In the genomic region with DNA sequence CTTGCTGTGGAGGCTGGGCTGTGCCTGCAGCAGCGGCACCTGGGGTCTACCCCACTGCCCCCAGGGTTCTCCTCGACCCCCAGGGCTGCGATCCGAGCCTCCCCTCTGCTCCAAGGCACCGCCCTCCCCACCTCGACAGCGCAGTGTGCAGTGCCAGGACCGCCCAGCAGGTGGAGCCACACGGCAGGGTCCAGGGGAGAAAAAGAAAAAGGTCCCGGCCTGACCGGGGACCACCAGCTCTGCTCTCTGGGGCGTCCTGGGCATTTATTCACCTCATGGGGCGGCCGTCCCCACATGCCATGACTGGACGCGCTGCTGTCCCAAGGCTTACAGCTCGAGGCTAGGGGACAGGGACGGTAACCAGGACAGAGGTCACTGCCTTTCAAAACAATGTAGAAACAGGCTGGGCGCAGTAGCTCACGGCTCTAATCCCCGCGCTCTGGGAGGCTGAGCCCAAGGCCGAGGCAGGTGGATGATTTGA, we compare ENCODE assay signal across 8 cellular contexts.
DNase-seq lines count a peak whose midpoint lies in the region; ATAC-seq, FAIRE-seq and TF ChIP-seq lines count a peak whose summit lies in the region.

No MANE protein-coding gene starts in this region.

- no peaks in the 10 kb centered on the region for H3K9me2 ChIP-seq in Loucy (replicated peaks; ENCODE audit: low read depth, low read length)

- H3K36me3 ChIP-seq in Loucy (ENCODE audit: insufficient read depth, low read length): no peaks in the 10 kb centered on the region

- no peak overlapping the region for H3K4me2 ChIP-seq in Loucy (ENCODE audit: low read depth, low read length, poor library complexity, severe bottlenecking)

- H3K36me3 Mint-ChIP-seq in activated T-cell treated with anti-CD3 and anti-CD28 coated beads, Interleukin-2, amount 50 U/mL, for 24 hours (ENCODE audit: low read depth): peaks cover 44% of the 10 kb centered on the region

- no peaks in the 10 kb centered on the region for H3K9me3 ChIP-seq in Loucy (ENCODE audit: insufficient read depth, low read depth, low read length)

- H2AFZ ChIP-seq in Loucy (ENCODE audit: low read length): no peak overlapping the region

- no peak for FAIRE-seq in D721Med (lab: Jason Lieb, UNC)

- TF ChIP-seq CTCF in D721Med (IDR thresholded peaks at IDR 0.05; ENCODE audit: insufficient read depth, missing control alignments) (peak; percentile 69), Loucy (conservative IDR thresholded peaks at IDR 0.05; ENCODE audit: low read length) (peak; percentile 87), fibroblast of pulmonary artery (IDR thresholded peaks at IDR 0.05; ENCODE audit: low read length, missing control alignments) (peak; percentile 91)

- H3K9me3 Mint-ChIP-seq in activated T-cell treated with anti-CD3 and anti-CD28 coated beads, Interleukin-2, amount 50 U/mL, for 24 hours: no peaks in the 10 kb centered on the region

- no peaks in the 10 kb centered on the region for H3K27me3 ChIP-seq in Loucy (ENCODE audit: insufficient read depth, low read length, poor library complexity, severe bottlenecking)

- H3K4me3 ChIP-seq in Loucy (ENCODE audit: low read length, poor library complexity, severe bottlenecking) (no peak overlapping the region), fibroblast of pulmonary artery (replicated peaks; ENCODE audit: low read depth, low read length) (no peak overlapping the region)

- DNase-seq in D721Med (ENCODE audit: insufficient read length, low spot score): peak; percentile 93
- peak; percentile 82 for DNase-seq in activated T-cell treated with anti-CD3 and anti-CD28 coated beads, Interleukin-2, amount 50 U/mL, for 24 hours
- peak; percentile 32 for DNase-seq in fibroblast of pulmonary artery (ENCODE audit: low read depth)
- DNase-seq in retina: peak; percentile 75
- DNase-seq in NCI-H526 treated with DMSO at 0.1 percent for 48 hours (lab: John Stamatoyannopoulos, UW): no peak
- DNase-seq in NCI-H1436 (lab: John Stamatoyannopoulos, UW): no peak

- no peak overlapping the region for H3K9ac ChIP-seq in Loucy (ENCODE audit: low read depth, low read length, poor library complexity, severe bottlenecking)

- peaks cover 39% of the 10 kb centered on the region for H3K4me1 Mint-ChIP-seq in activated T-cell treated with anti-CD3 and anti-CD28 coated beads, Interleukin-2, amount 50 U/mL, for 24 hours (ENCODE audit: low read depth)

- H3K27ac Mint-ChIP-seq in activated T-cell treated with anti-CD3 and anti-CD28 coated beads, Interleukin-2, amount 50 U/mL, for 24 hours: peak overlapping the region; percentile 29

- peaks cover 32% of the 10 kb centered on the region for H4K20me1 ChIP-seq in Loucy (ENCODE audit: insufficient read depth, low read length, poor library complexity, severe bottlenecking)

- H3K27me3 Mint-ChIP-seq in activated T-cell treated with anti-CD3 and anti-CD28 coated beads, Interleukin-2, amount 50 U/mL, for 24 hours: no peaks in the 10 kb centered on the region

- no peak for ATAC-seq in HG03342 (IDR thresholded peaks at IDR 0.05; ENCODE audit: unreplicated experiment)

- no peaks in the 10 kb centered on the region for H3F3A ChIP-seq in Loucy (ENCODE audit: low read depth)

- H3K79me2 ChIP-seq in Loucy (ENCODE audit: insufficient read depth, low read length): peaks cover 82% of the 10 kb centered on the region; the same call in 1 of the 2 replicates

- no peak overlapping the region for H3K4me3 Mint-ChIP-seq in activated T-cell treated with anti-CD3 and anti-CD28 coated beads, Interleukin-2, amount 50 U/mL, for 24 hours

- H3K4me1 ChIP-seq in Loucy (ENCODE audit: insufficient read depth, low read length, poor library complexity, severe bottlenecking): no peaks in the 10 kb centered on the region

Comparison
In these comparisons a context has a peak if more than half of its experiments do, and no peak if none do; other contexts are left out.
1. DNase-seq: peak in D721Med (single experiment), activated T-cell treated with anti-CD3 and anti-CD28 coated beads, Interleukin-2, amount 50 U/mL, for 24 hours (single experiment), fibroblast of pulmonary artery (single experiment) and retina (single experiment); none in NCI-H526 treated with DMSO at 0.1 percent for 48 hours (single experiment) and NCI-H1436 (single experiment).
2. Peak in every context shown above with its lines, with median percentiles within 50 percentile points of each other: CTCF ChIP-seq.